28 cellular contexts compared by ENCODE assay signal in the genomic region with DNA sequence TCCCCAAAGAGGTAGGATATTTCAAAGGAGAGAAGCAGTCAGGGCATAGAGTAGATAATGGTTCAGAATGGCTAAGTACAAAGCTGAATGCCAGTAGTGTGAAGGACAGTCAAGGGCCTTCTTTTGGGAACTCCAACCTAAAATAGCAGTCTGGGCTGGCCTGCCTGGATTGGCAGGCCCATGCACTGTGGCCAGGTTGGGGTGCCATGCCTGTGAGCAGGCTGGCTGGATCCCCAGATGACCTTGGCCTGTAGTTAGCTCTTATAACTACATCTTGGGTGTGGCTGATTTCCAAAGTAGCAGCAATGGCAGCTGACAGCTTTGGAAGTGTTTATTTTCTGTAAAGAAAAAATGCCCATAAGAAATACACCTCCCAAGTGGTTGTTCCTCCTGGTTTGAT. TPM values are rescaled to one million over a fixed set of nuclear protein-coding genes. Genes with fewer than 3 reads are reported as not detected.
A peak's percentile ranks its signal among the peaks of the same experiment; 100 is the strongest.
DNase-seq lines count a peak whose midpoint lies in the region; ATAC-seq, FAIRE-seq and TF ChIP-seq lines count a peak whose summit lies in the region.
"Had no signal": no experiment of that assay in that cellular context is flagged by ENCODE, and none has a peak within 500 bp of the region (broad histone marks: within the 10 kb centered on the region; RNA-seq: fewer than 3 reads in every experiment).

No MANE protein-coding gene starts in this region.

- no peak overlapping the region for H3K4me2 ChIP-seq in SK-N-SH

- no peak for TF ChIP-seq POLR2A in esophagus squamous epithelium (IDR thresholded peaks at IDR 0.05)

- H3K27ac ChIP-seq in SK-N-SH (ENCODE audit: low read depth in 2 of 2, low read length in 1 of 2) (no peak overlapping the region; a peak in 1 of 4 replicates), heart right ventricle (peak overlapping the region; percentile 35 to 78 (median 68)), upper lobe of right lung (no peak overlapping the region), esophagus squamous epithelium (no peak overlapping the region)
- H3K27ac ChIP-seq: 22Rv1, brain microvascular endothelial cell, right lobe of liver, SJCRH30, suprapubic skin had no signal

- TF ChIP-seq EP300 in SK-N-SH (IDR thresholded peaks at IDR 0.05; ENCODE audit: borderline replicate concordance in 1 of 2, low read depth in 1 of 2, low read length in 1 of 2), result no peak

- H3K27me3 ChIP-seq in SK-N-SH (ENCODE audit: insufficient read depth), result no peaks in the 10 kb centered on the region
- no peaks in the 10 kb centered on the region for H3K27me3 ChIP-seq in heart right ventricle
- H3K27me3 ChIP-seq in upper lobe of right lung, result no peaks in the 10 kb centered on the region
- no peaks in the 10 kb centered on the region for H3K27me3 ChIP-seq in esophagus squamous epithelium
- H3K27me3 ChIP-seq: adrenal gland, brain microvascular endothelial cell, right lobe of liver, SJCRH30, suprapubic skin had no signal

- no peak for FAIRE-seq in D721Med (lab: Jason Lieb, UNC)
- FAIRE-seq: urothelium cell line had no signal

- ATAC-seq in SK-N-SH treated with all-trans-retinoic acid at 6 μM for 48 hours, result no peak
- peak; percentile 79 to 97 (median 94) for ATAC-seq in heart right ventricle
- ATAC-seq in mucosa of descending colon, result peak; percentile 36
- ATAC-seq in upper lobe of right lung, result peak; percentile 57
- ATAC-seq in GM19463 (IDR thresholded peaks at IDR 0.05; ENCODE audit: unreplicated experiment), result no peak
- ATAC-seq: activated CD8-positive, alpha-beta memory T cell treated with anti-CD3 and anti-CD28 coated beads, Interleukin-2, amount 10 ng/mL, durations not matched to agents 7 days and 5 days; CD8-positive, alpha-beta T cell; stimulated activated naive B cell treated with anti-CD40 and anti-IgM and Interleukin-4, amounts not matched to agents 10 μg/mL and 1 μg/mL and 100 μg/mL, for 72 hours; T-cell had no signal

- CTCF ChIA-PET in SK-N-SH (lab: Yijun Ruan, JAX), result interaction anchor here (0.6 to 4.1 kb wide), 36 partner anchors 9 to 1020 kb away, joined by 3 to 47 read pairs (median 4); no protein-coding TSS in a partner anchor

- H3K9ac ChIP-seq in SK-N-SH, result no peak overlapping the region

- H3K4me3 ChIP-seq in SK-N-SH (ENCODE audit: low read depth in 2 of 2, low read length in 1 of 2) (no peak overlapping the region), heart right ventricle (no peak overlapping the region), mucosa of descending colon (no peak overlapping the region), upper lobe of right lung (no peak overlapping the region), esophagus squamous epithelium (no peak overlapping the region)
- H3K4me3 ChIP-seq: adrenal gland, right lobe of liver, suprapubic skin had no signal

- H3K9me3 ChIP-seq in SK-N-SH (no peaks in the 10 kb centered on the region), heart right ventricle (no peaks in the 10 kb centered on the region), mucosa of descending colon (no peaks in the 10 kb centered on the region), upper lobe of right lung (no peaks in the 10 kb centered on the region), esophagus squamous epithelium (no peaks in the 10 kb centered on the region)
- H3K9me3 ChIP-seq: adrenal gland, right lobe of liver, SJCRH30, suprapubic skin had no signal

- POLR2A ChIA-PET in SK-N-SH (lab: Yijun Ruan, JAX), result no interaction called here

- H2AFZ ChIP-seq in SK-N-SH (ENCODE audit: low read depth), result peak overlapping the region; percentile 8; the same call in 1 of the 2 replicates

- DNase-seq in SK-N-SH, result no peak
- peak; percentile 53 to 65 for DNase-seq in heart right ventricle
- no peak for DNase-seq in mucosa of descending colon
- no peak for DNase-seq in upper lobe of right lung
- DNase-seq in D721Med (ENCODE audit: insufficient read length, low spot score), result no peak
- DNase-seq in esophagus squamous epithelium (lab: John Stamatoyannopoulos, UW), result no peak
- DNase-seq: activated B cell treated with CpG ODN at 0.5 μM for 24 hours; activated CD8-positive, alpha-beta memory T cell treated with anti-CD3 and anti-CD28 coated beads, Interleukin-2, amount 10 ng/mL, durations not matched to agents 7 days and 5 days; activated naive CD4-positive, alpha-beta T cell; activated T-cell treated with anti-CD3 and anti-CD28 coated beads, Interleukin-2, amount 50 U/mL, for 48 hours; brain microvascular endothelial cell; CD8-positive, alpha-beta T cell; effector CD4-positive, alpha-beta T cell; NCI-H187; right lobe of liver; stimulated activated CD4-positive, alpha-beta T cell treated with anti-CD3 and anti-CD28 coated beads, Interleukin-4, amount 100 ng/mL, for 4 hours; stimulated activated naive B cell treated with anti-CD40 and anti-IgM and Interleukin-4, amounts not matched to agents 10 μg/mL and 1 μg/mL and 100 μg/mL, for 72 hours; T-cell had no signal

- H3K4me1 ChIP-seq in SK-N-SH (ENCODE audit: control insufficient read depth in 1 of 2, insufficient read depth in 2 of 2, low read depth in 1 of 2, low read length in 1 of 2) (peaks cover 0 to 8% of the 10 kb centered on the region in 2 experiments; a peak in 2 of 4 replicates), heart right ventricle (peaks cover 0 to 36% (median 11%) of the 10 kb centered on the region in 9 donors), mucosa of descending colon (ENCODE audit: low read depth) (no peaks in the 10 kb centered on the region), upper lobe of right lung (peaks cover 10% of the 10 kb centered on the region), esophagus squamous epithelium (peaks cover 0 to 44% (median 5%) of the 10 kb centered on the region in 3 donors)

- TF ChIP-seq CTCF in SK-N-SH (IDR thresholded peaks at IDR 0.05) (no peak), heart right ventricle (IDR thresholded peaks at IDR 0.05) (no peak), mucosa of descending colon (IDR thresholded peaks at IDR 0.05) (no peak), upper lobe of right lung (IDR thresholded peaks at IDR 0.05) (no peak), D721Med (IDR thresholded peaks at IDR 0.05; ENCODE audit: insufficient read depth, missing control alignments) (no peak), esophagus squamous epithelium (IDR thresholded peaks at IDR 0.05) (no peak)

- H3K36me3 ChIP-seq in SK-N-SH (replicated peaks in 1 of 2; ENCODE audit: control insufficient read depth in 1 of 2, insufficient read depth in 2 of 2, low read length in 1 of 2) (no peaks in the 10 kb centered on the region), heart right ventricle (no peaks in the 10 kb centered on the region), mucosa of descending colon (ENCODE audit: low read depth) (no peaks in the 10 kb centered on the region), upper lobe of right lung (no peaks in the 10 kb centered on the region), esophagus squamous epithelium (no peaks in the 10 kb centered on the region)
- H3K36me3 ChIP-seq: adrenal gland, brain microvascular endothelial cell, right lobe of liver, SJCRH30, suprapubic skin had no signal

- H3K79me2 ChIP-seq in SK-N-SH (ENCODE audit: insufficient read depth), result no peaks in the 10 kb centered on the region

- H3K9me2 ChIP-seq in SK-N-SH, result no peaks in the 10 kb centered on the region

- no peaks in the 10 kb centered on the region for H3F3A ChIP-seq in SK-N-SH (replicated peaks; ENCODE audit: insufficient read depth)

- intact Hi-C loops in heart right ventricle (cut with DNase I), result loop anchor here in 6 of 10 donors (5.0 to 10.0 kb wide), 5 partner anchors 721 to 743 kb away; no protein-coding TSS in a partner anchor
- intact Hi-C loops in mucosa of descending colon (cut with DNase I, micrococcal nuclease), result no loop called here
- intact Hi-C loops in upper lobe of right lung (cut with DNase I), result no loop called here
- intact Hi-C loops in esophagus squamous epithelium (cut with DNase I), result loop anchor here (5.0 kb wide), 1 partner anchor 71 kb away; no protein-coding TSS in a partner anchor

- no peaks in the 10 kb centered on the region for H4K20me1 ChIP-seq in SK-N-SH (ENCODE audit: insufficient read depth)

- no peak for TF ChIP-seq RAD21 in SK-N-SH (IDR thresholded peaks at IDR 0.05; ENCODE audit: low read length)

TF ChIP-seq in SK-N-SH, 30 proteins besides CTCF, POLR2A, EP300 and RAD21 (continues in another document):
- TF ChIP-seq TCF12 (IDR thresholded peaks at IDR 0.05), result no peak
- no peak for TF ChIP-seq RFX5 (IDR thresholded peaks at IDR 0.05; ENCODE audit: low read length)
- no peak for TF ChIP-seq RXRA (IDR thresholded peaks at IDR 0.05; ENCODE audit: borderline replicate concordance, low read depth)
- TF ChIP-seq CHD2 (IDR thresholded peaks at IDR 0.05; ENCODE audit: low read length, partially characterized antibody), result no peak

TF ChIP-seq in SK-N-SH treated with all-trans-retinoic acid at 6 μM for 48 hours, 23 proteins besides CTCF, POLR2A, EP300 and RAD21 (continues in another document):
- TF ChIP-seq, protein P1, sequence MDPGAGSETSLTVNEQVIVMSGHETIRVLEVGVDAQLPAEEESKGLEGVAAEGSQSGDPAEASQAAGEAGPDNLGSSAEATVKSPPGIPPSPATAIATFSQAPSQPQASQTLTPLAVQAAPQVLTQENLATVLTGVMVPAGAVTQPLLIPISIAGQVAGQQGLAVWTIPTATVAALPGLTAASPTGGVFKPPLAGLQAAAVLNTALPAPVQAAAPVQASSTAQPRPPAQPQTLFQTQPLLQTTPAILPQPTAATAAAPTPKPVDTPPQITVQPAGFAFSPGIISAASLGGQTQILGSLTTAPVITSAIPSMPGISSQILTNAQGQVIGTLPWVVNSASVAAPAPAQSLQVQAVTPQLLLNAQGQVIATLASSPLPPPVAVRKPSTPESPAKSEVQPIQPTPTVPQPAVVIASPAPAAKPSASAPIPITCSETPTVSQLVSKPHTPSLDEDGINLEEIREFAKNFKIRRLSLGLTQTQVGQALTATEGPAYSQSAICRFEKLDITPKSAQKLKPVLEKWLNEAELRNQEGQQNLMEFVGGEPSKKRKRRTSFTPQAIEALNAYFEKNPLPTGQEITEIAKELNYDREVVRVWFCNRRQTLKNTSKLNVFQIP (CRISPR knock-in tag; IDR thresholded peaks at IDR 0.05; ENCODE audit: borderline replicate concordance, low read depth), result no peak
- TF ChIP-seq ZFP3 (CRISPR knock-in tag; IDR thresholded peaks at IDR 0.05), result no peak
- TF ChIP-seq CSDC2 (CRISPR knock-in tag; IDR thresholded peaks at IDR 0.05), result no peak
- TF ChIP-seq ZFP30 (CRISPR knock-in tag; IDR thresholded peaks at IDR 0.05), result no peak
- TF ChIP-seq TCF4 (CRISPR knock-in tag; IDR thresholded peaks at IDR 0.05; ENCODE audit: borderline replicate concordance), result no peak
- no peak for TF ChIP-seq ISL1 (CRISPR knock-in tag; IDR thresholded peaks at IDR 0.05)
- TF ChIP-seq SNAI2 (CRISPR knock-in tag; IDR thresholded peaks at IDR 0.05), result no peak
- no peak for TF ChIP-seq OSR1 (CRISPR knock-in tag; IDR thresholded peaks at IDR 0.05)
- TF ChIP-seq ESRRG (CRISPR knock-in tag; IDR thresholded peaks at IDR 0.05), result no peak

RNA-seq across cellular contexts. Expression of a gene that starts 51.5 kb away (rescaled TPM):
- polyA plus RNA-seq in SK-N-SH (2012; rRNA removed) (0.10 and 0.13 TPM in 2 replicates), heart right ventricle (under 1 TPM; 0.09 to 0.73 TPM)
- polyA plus RNA-seq in SK-N-SH (2012; cell fraction: cytosol; rRNA removed), result 0.13 and 0.15 TPM in 2 replicates
- 0.26 TPM in 2 replicates for polyA plus RNA-seq in SK-N-SH (2012; cell fraction: nucleus; rRNA removed)
- total RNA-seq in heart right ventricle (1 to 10 TPM in 7 of 10 donors, under 1 TPM in 3; 0.18 to 3.5 (median 1.3) TPM), mucosa of descending colon (10 to 100 TPM in 2 of 3 donors, 1 to 10 TPM in 1; 9.0 to 35.7 (median 16.2) TPM), upper lobe of right lung (109 TPM), esophagus squamous epithelium (10 to 100 TPM; 25.3 to 42.2 (median 33.6) TPM)
- total RNA-seq: activated B cell treated with CpG ODN at 0.5 μM for 24 hours; activated CD8-positive, alpha-beta memory T cell treated with anti-CD3 and anti-CD28 coated beads, Interleukin-2, amount 10 ng/mL, durations not matched to agents 7 days and 5 days; CD8-positive, alpha-beta T cell; H4; mononuclear cell; neural crest cell had no signal

Comparison
In these comparisons a context has a peak if more than half of its experiments do, and no peak if none do; other contexts are left out.
1. DNase-seq: peak in heart right ventricle (2 of 2); none in SK-N-SH (single experiment), mucosa of descending colon (0 of 3), upper lobe of right lung (single experiment), D721Med (single experiment) and esophagus squamous epithelium (single experiment).
2. H3K27ac ChIP-seq: peak in heart right ventricle (10 of 10); none in SK-N-SH (0 of 2), upper lobe of right lung (single experiment) and esophagus squamous epithelium (0 of 4).
3. ATAC-seq: peak in heart right ventricle (8 of 8), mucosa of descending colon (single experiment) and upper lobe of right lung (single experiment); none in SK-N-SH treated with all-trans-retinoic acid at 6 μM for 48 hours (single experiment) and GM19463 (single experiment).
4. intact Hi-C loops: an anchor here in heart right ventricle (5.0 to 10.0 kb wide) and esophagus squamous epithelium (5.0 kb wide); none called in mucosa of descending colon and upper lobe of right lung.